17 cellular contexts compared by ENCODE assay signal in genomic region chr7:78563186-78563585, GRCh38.
"Had no signal": no experiment of that assay in that cellular context is flagged by ENCODE, and none has a peak within 500 bp of the region (broad histone marks: within the 10 kb centered on the region; RNA-seq: fewer than 3 reads in every experiment).

No MANE protein-coding gene starts in this region.

- H3K27ac ChIP-seq: breast epithelium, left ventricle myocardium inferior, parathyroid adenoma, stomach, thoracic aorta had no signal

- H3K4me3 ChIP-seq: breast epithelium, left ventricle myocardium inferior, stomach, thoracic aorta had no signal

- H3K9me3 ChIP-seq: breast epithelium, left ventricle myocardium inferior, stomach, thoracic aorta had no signal

- H3K27me3 ChIP-seq: breast epithelium, stomach had no signal

- H3K4me1 ChIP-seq: breast epithelium, left ventricle myocardium inferior, parathyroid adenoma, stomach had no signal

- H3K36me3 ChIP-seq: breast epithelium, left ventricle myocardium inferior, stomach, thoracic aorta had no signal

- ATAC-seq: activated T-cell treated with anti-CD3 and anti-CD28 coated beads, Interleukin-2, amount 50 U/mL, for 72 hours had no signal

- DNase-seq: activated CD4-positive, alpha-beta memory T cell treated with anti-CD3 and anti-CD28 coated beads for 36 hours; activated gamma-delta T cell treated with Interleukin-2 at 50 U/mL for 16 hours; activated naive CD8-positive, alpha-beta T cell treated with anti-CD3 and anti-CD28 coated beads, Interleukin-2, amount 10 ng/mL, durations not matched to agents 7 days and 5 days; activated T-cell treated with anti-CD3 and anti-CD28 coated beads, Interleukin-2, amount 50 U/mL, for 72 hours; anterior cingulate cortex; dermis blood vessel endothelial cell; hypothalamus; islet precursor cell; left ventricle myocardium inferior; mesendoderm; stimulated activated CD4-positive, alpha-beta T cell treated with anti-CD3 and anti-CD28 coated beads, Interleukin-15, amount 100 ng/mL, for 24 hours; stimulated activated CD4-positive, alpha-beta T cell treated with anti-CD3 and anti-CD28 coated beads, Interleukin-4, amount 100 ng/mL, for 24 hours; stomach; T-helper 9 cell had no signal
